ENCODE assay signal across 8 cellular contexts in genomic region chr10:79320785-79321493, GRCh38. TPM values are rescaled to one million over a fixed set of nuclear protein-coding genes. Genes with fewer than 3 reads are reported as not detected.
DNase-seq lines count a peak whose midpoint lies in the region; ATAC-seq and TF ChIP-seq lines count a peak whose summit lies in the region.

No MANE protein-coding gene starts in this region.

- H3K27ac ChIP-seq in PC-3 (ENCODE audit: low read length), result peak overlapping the region; percentile 69
- peak overlapping the region in 13 of 21 experiments; percentile 13 to 93 (median 64) for H3K27ac ChIP-seq in skin epidermis
- H3K27ac ChIP-seq in ovary, result no peak overlapping the region

- H3K9ac ChIP-seq in PC-3 (ENCODE audit: low read length), result peak overlapping the region; percentile 14; the same call in 1 of the 2 replicates

- H4K20me1 ChIP-seq in PC-3 (ENCODE audit: low read length), result no peaks in the 10 kb centered on the region

- H3K9me3 ChIP-seq in PC-3 (ENCODE audit: low read length) (no peaks in the 10 kb centered on the region), ovary (no peaks in the 10 kb centered on the region)

- intact Hi-C loops in activated CD8-positive, alpha-beta T cell treated with anti-CD3 and anti-CD28 coated beads for 36 hours (cut with micrococcal nuclease), result loop anchor here (10.0 kb wide), 1 partner anchor 76 kb away; no protein-coding TSS in a partner anchor
- intact Hi-C loops in PC-3 (cut with micrococcal nuclease) (loop anchor here (10.0 kb wide), 1 partner anchor 346 kb away; no protein-coding TSS in a partner anchor), ovary (cut with DNase I) (no loop called here)

- POLR2A ChIA-PET in activated CD8-positive, alpha-beta T cell treated with anti-CD3 and anti-CD28 coated beads for 36 hours (lab: Charles Lee), result interaction anchor here (1.1 to 13.7 kb wide), 4 partner anchors 10 to 79 kb away, joined by 4 to 155 read pairs (median 6); partner anchors contain the start of gene PPIF
- POLR2A ChIA-PET in activated CD8-positive, alpha-beta T cell treated with anti-CD3 and anti-CD28 coated beads, Interleukin-2, amount 10 ng/mL, durations not matched to agents 7 days and 5 days (lab: Charles Lee), result interaction anchor here (11.3 kb wide), 1 partner anchor 28 kb away, joined by 162 read pairs; the partner anchor contains the start of gene PPIF
- POLR2A ChIA-PET in PC-3 (lab: Charles Lee; ENCODE audit: unreplicated experiment), result interaction anchor here (0.5 to 0.7 kb wide), 3 partner anchors 53 to 1349 kb away, joined by 3 to 6 read pairs (median 4); no protein-coding TSS in a partner anchor

- CTCF ChIA-PET in activated CD8-positive, alpha-beta T cell treated with anti-CD3 and anti-CD28 coated beads for 36 hours (lab: Charles Lee), result interaction anchor here (0.8 to 4.4 kb wide), 3 partner anchors 24 to 28 kb away, joined by 3 to 27 read pairs (median 3); no protein-coding TSS in a partner anchor
- CTCF ChIA-PET in activated CD8-positive, alpha-beta T cell treated with anti-CD3 and anti-CD28 coated beads, Interleukin-2, amount 10 ng/mL, durations not matched to agents 7 days and 5 days (lab: Charles Lee), result interaction anchor here (1.2 to 8.6 kb wide), 4 partner anchors 13 to 37 kb away, joined by 4 to 73 read pairs (median 30); partner anchors contain the start of gene PPIF
- CTCF ChIA-PET in PC-3 (lab: Charles Lee), result interaction anchor here (0.6 kb wide), 1 partner anchor 11 kb away, joined by 3 read pairs; no protein-coding TSS in a partner anchor

- no peaks in the 10 kb centered on the region for H3K9me2 ChIP-seq in PC-3 (replicated peaks; ENCODE audit: low read length)

- H3K4me3 Mint-ChIP-seq in activated CD8-positive, alpha-beta T cell treated with anti-CD3 and anti-CD28 coated beads for 36 hours, result no peak overlapping the region
- no peak overlapping the region for H3K4me3 Mint-ChIP-seq in activated CD8-positive, alpha-beta T cell treated with anti-CD3 and anti-CD28 coated beads, Interleukin-2, amount 10 ng/mL, durations not matched to agents 7 days and 5 days

- peaks cover 66% of the 10 kb centered on the region for H3K4me1 ChIP-seq in PC-3 (ENCODE audit: insufficient read depth, low read length)
- peaks cover 14% of the 10 kb centered on the region for H3K4me1 ChIP-seq in ovary (ENCODE audit: insufficient read depth)

- WGBS in ovary, 3 donors, result 88 to 90% (median 88%) methylated on average over 8 of the region's 8 CpGs

- ATAC-seq in activated CD8-positive, alpha-beta T cell treated with anti-CD3 and anti-CD28 coated beads for 36 hours, result peak; percentile 37
- ATAC-seq in activated CD8-positive, alpha-beta T cell treated with anti-CD3 and anti-CD28 coated beads, Interleukin-2, amount 10 ng/mL, durations not matched to agents 7 days and 5 days, result no peak
- ATAC-seq in PC-3 (peak; percentile 45), HG02885 (IDR thresholded peaks at IDR 0.05; ENCODE audit: poor library complexity, unreplicated experiment) (no peak)

- peak overlapping the region; percentile 10 for H3K4me2 ChIP-seq in PC-3 (ENCODE audit: low read length)

- H3K27me3 Mint-ChIP-seq in activated CD8-positive, alpha-beta T cell treated with anti-CD3 and anti-CD28 coated beads for 36 hours, result no peaks in the 10 kb centered on the region
- H3K27me3 Mint-ChIP-seq in activated CD8-positive, alpha-beta T cell treated with anti-CD3 and anti-CD28 coated beads, Interleukin-2, amount 10 ng/mL, durations not matched to agents 7 days and 5 days (ENCODE audit: low read depth), result no peaks in the 10 kb centered on the region

- no peak overlapping the region for H2AFZ ChIP-seq in PC-3 (ENCODE audit: low read length)

- no peak overlapping the region for H3K4me3 ChIP-seq in PC-3 (ENCODE audit: low read length)
- H3K4me3 ChIP-seq in choroid plexus epithelial cell (ENCODE audit: low read depth, low read length), result no peak overlapping the region
- no peak overlapping the region for H3K4me3 ChIP-seq in skin epidermis
- H3K4me3 ChIP-seq in ovary, result no peak overlapping the region

- TF ChIP-seq CTCF in activated CD8-positive, alpha-beta T cell treated with anti-CD3 and anti-CD28 coated beads for 36 hours (IDR thresholded peaks at IDR 0.05), result no peak
- TF ChIP-seq CTCF in PC-3 (conservative IDR thresholded peaks at IDR 0.05; ENCODE audit: low read depth, low read length), result no peak
- no peak for TF ChIP-seq CTCF in choroid plexus epithelial cell (conservative IDR thresholded peaks at IDR 0.05; ENCODE audit: low read depth, low read length)
- TF ChIP-seq CTCF in ovary (IDR thresholded peaks at IDR 0.05), result no peak

- BruUV-seq in PC-3 (replicated peaks; lab: Mats Ljungman, UMichigan), result TSS peak; percentile 55

- no peaks in the 10 kb centered on the region; the same call in 1 of the 2 replicates for H3K36me3 ChIP-seq in PC-3 (ENCODE audit: low read depth, low read length)
- no peaks in the 10 kb centered on the region for H3K36me3 ChIP-seq in ovary

- TF ChIP-seq POLR2A in ovary (IDR thresholded peaks at IDR 0.05), result no peak

- no peak for TF ChIP-seq EP300 in ovary (IDR thresholded peaks at IDR 0.05)

- H3F3A ChIP-seq in PC-3 (ENCODE audit: low read length, unreplicated experiment), result peaks cover 15% of the 10 kb centered on the region

- peaks cover under 1% of the 10 kb centered on the region for H3K36me3 Mint-ChIP-seq in activated CD8-positive, alpha-beta T cell treated with anti-CD3 and anti-CD28 coated beads for 36 hours (ENCODE audit: low read depth)
- peaks cover 17% of the 10 kb centered on the region for H3K36me3 Mint-ChIP-seq in activated CD8-positive, alpha-beta T cell treated with anti-CD3 and anti-CD28 coated beads, Interleukin-2, amount 10 ng/mL, durations not matched to agents 7 days and 5 days (ENCODE audit: low read depth)

- H3K27me3 ChIP-seq in PC-3 (ENCODE audit: low read length) (no peaks in the 10 kb centered on the region), ovary (no peaks in the 10 kb centered on the region)

- peak; percentile 52 for DNase-seq in activated CD8-positive, alpha-beta T cell treated with anti-CD3 and anti-CD28 coated beads for 36 hours
- no peak for DNase-seq in activated CD8-positive, alpha-beta T cell treated with anti-CD3 and anti-CD28 coated beads, Interleukin-2, amount 10 ng/mL, durations not matched to agents 7 days and 5 days
- DNase-seq in PC-3 (peak; percentile 100), choroid plexus epithelial cell (ENCODE audit: low read depth) (peak; percentile 48), HUDEP-2 (lab: John Stamatoyannopoulos, UW; ENCODE audit: unreplicated experiment in 76 of 76) (no peak), ovary (no peak)

- H3K27ac Mint-ChIP-seq in activated CD8-positive, alpha-beta T cell treated with anti-CD3 and anti-CD28 coated beads for 36 hours, result peak overlapping the region; percentile 32
- no peak overlapping the region for H3K27ac Mint-ChIP-seq in activated CD8-positive, alpha-beta T cell treated with anti-CD3 and anti-CD28 coated beads, Interleukin-2, amount 10 ng/mL, durations not matched to agents 7 days and 5 days

- peaks cover 10% of the 10 kb centered on the region for H3K9me3 Mint-ChIP-seq in activated CD8-positive, alpha-beta T cell treated with anti-CD3 and anti-CD28 coated beads for 36 hours
- H3K9me3 Mint-ChIP-seq in activated CD8-positive, alpha-beta T cell treated with anti-CD3 and anti-CD28 coated beads, Interleukin-2, amount 10 ng/mL, durations not matched to agents 7 days and 5 days (ENCODE audit: insufficient read depth), result no peaks in the 10 kb centered on the region

- H3K79me2 ChIP-seq in PC-3 (ENCODE audit: low read length), result no peaks in the 10 kb centered on the region

- H3K4me1 Mint-ChIP-seq in activated CD8-positive, alpha-beta T cell treated with anti-CD3 and anti-CD28 coated beads for 36 hours (ENCODE audit: low read depth), result peaks cover 84% of the 10 kb centered on the region
- H3K4me1 Mint-ChIP-seq in activated CD8-positive, alpha-beta T cell treated with anti-CD3 and anti-CD28 coated beads, Interleukin-2, amount 10 ng/mL, durations not matched to agents 7 days and 5 days (ENCODE audit: low read depth), result peaks cover 90% of the 10 kb centered on the region

RNA-seq across cellular contexts. Expression of gene PPIF, which starts 26.3 kb away (rescaled TPM):
- total RNA-seq in activated CD8-positive, alpha-beta T cell treated with anti-CD3 and anti-CD28 coated beads for 36 hours, result 10 to 100 TPM; 81.5 to 88.6 TPM
- total RNA-seq in activated CD8-positive, alpha-beta T cell treated with anti-CD3 and anti-CD28 coated beads, Interleukin-2, amount 10 ng/mL, durations not matched to agents 7 days and 5 days, result 10 to 100 TPM; 74.7 to 77.7 TPM
- total RNA-seq in PC-3 (2014; rRNA removed), result 381 and 472 TPM in 2 replicates
- 10 to 100 TPM; 15.5 to 39.2 (median 32.3) TPM for total RNA-seq in ovary
- 10 to 100 TPM; 18.3 to 64.3 TPM for polyA plus RNA-seq in ovary

Comparison
In these comparisons a context has a peak if more than half of its experiments do, and no peak if none do; other contexts are left out.
1. ATAC-seq: peak in activated CD8-positive, alpha-beta T cell treated with anti-CD3 and anti-CD28 coated beads for 36 hours (single experiment) and PC-3 (single experiment); none in activated CD8-positive, alpha-beta T cell treated with anti-CD3 and anti-CD28 coated beads, Interleukin-2, amount 10 ng/mL, durations not matched to agents 7 days and 5 days (single experiment) and HG02885 (single experiment).
2. DNase-seq: peak in activated CD8-positive, alpha-beta T cell treated with anti-CD3 and anti-CD28 coated beads for 36 hours (single experiment), PC-3 (single experiment) and choroid plexus epithelial cell (single experiment); none in activated CD8-positive, alpha-beta T cell treated with anti-CD3 and anti-CD28 coated beads, Interleukin-2, amount 10 ng/mL, durations not matched to agents 7 days and 5 days (single experiment), HUDEP-2 (0 of 76) and ovary (0 of 5).
3. H3K27ac ChIP-seq: peak in PC-3 (single experiment) and skin epidermis (13 of 21); none in ovary (0 of 2).
4. intact Hi-C loops: an anchor here in activated CD8-positive, alpha-beta T cell treated with anti-CD3 and anti-CD28 coated beads for 36 hours (10.0 kb wide) and PC-3 (10.0 kb wide); none called in ovary.